ENCODE assay signal across 8 cellular contexts in genomic region chr2:61993422-61994024, GRCh38.
A peak's percentile ranks its signal among the peaks of the same experiment; 100 is the strongest.
DNase-seq lines count a peak whose midpoint lies in the region; ATAC-seq and TF ChIP-seq lines count a peak whose summit lies in the region.

No MANE protein-coding gene starts in this region.

- DNase-seq in NCI-H2107 treated with DMSO at 0.1 percent for 48 hours (lab: John Stamatoyannopoulos, UW; ENCODE audit: unreplicated experiment) (peak; percentile 83), NCI-H2107 (lab: John Stamatoyannopoulos, UW) (no peak), colonic mucosa (peak; percentile 25), lung (ENCODE audit: low spot score) (no peak), GM19238 (ENCODE audit: insufficient read length, low spot score) (no peak)

- no peak overlapping the region for H3K4me2 ChIP-seq in OCI-LY3 (ENCODE audit: low read length)

- H3K9me3 ChIP-seq in OCI-LY3 (ENCODE audit: insufficient read depth, low read length) (no peaks in the 10 kb centered on the region), colonic mucosa (no peaks in the 10 kb centered on the region), lung (ENCODE audit: control insufficient read depth in 2 of 2, insufficient read depth in 1 of 2, low read length in 1 of 2) (no peaks in the 10 kb centered on the region)

- peaks cover 23% of the 10 kb centered on the region for H3K4me1 ChIP-seq in OCI-LY3 (ENCODE audit: low read length)
- H3K4me1 ChIP-seq in colonic mucosa: no peaks in the 10 kb centered on the region
- H3K4me1 ChIP-seq in lung (ENCODE audit: control insufficient read depth in 2 of 2, insufficient read depth in 2 of 2, low read length in 2 of 2): peaks cover 1 to 5% of the 10 kb centered on the region in 2 donors

- H3K79me2 ChIP-seq in OCI-LY3 (ENCODE audit: low read length): no peaks in the 10 kb centered on the region

- H3K27me3 ChIP-seq in OCI-LY3 (ENCODE audit: low read depth, low read length): no peaks in the 10 kb centered on the region
- no peaks in the 10 kb centered on the region for H3K27me3 ChIP-seq in colonic mucosa
- no peaks in the 10 kb centered on the region for H3K27me3 ChIP-seq in lung (ENCODE audit: control insufficient read depth, insufficient read depth)

- H3K4me3 ChIP-seq in OCI-LY3 (ENCODE audit: low read length): no peak overlapping the region
- H3K4me3 ChIP-seq in colonic mucosa: no peak overlapping the region
- no peak overlapping the region for H3K4me3 ChIP-seq in lung

- ATAC-seq in HG03469 (IDR thresholded peaks at IDR 0.05; ENCODE audit: unreplicated experiment) (peak; percentile 44), lung (ENCODE audit: insufficient read depth, low FRiP score) (no peak), GM19023 (IDR thresholded peaks at IDR 0.05; ENCODE audit: unreplicated experiment) (no peak)

- H3K36me3 ChIP-seq in OCI-LY3 (replicated peaks; ENCODE audit: low read depth, low read length) (no peaks in the 10 kb centered on the region), colonic mucosa (no peaks in the 10 kb centered on the region), lung (ENCODE audit: control insufficient read depth in 2 of 2, insufficient read depth in 2 of 2, low read length in 2 of 2) (no peaks in the 10 kb centered on the region)

- WGBS in lung, 2 donors: 52 to 67% methylated on average over 3 of the region's 3 CpGs

- H3K9ac ChIP-seq in OCI-LY3 (ENCODE audit: low read length) (no peak overlapping the region), colonic mucosa (ENCODE audit: low read depth in 2 of 2, low read length in 2 of 2) (no peak overlapping the region)

- no peak overlapping the region for H3K27ac ChIP-seq in OCI-LY3 (ENCODE audit: low read length)
- no peak overlapping the region for H3K27ac ChIP-seq in colonic mucosa
- H3K27ac ChIP-seq in lung (ENCODE audit: low read depth in 1 of 2, low read length in 1 of 2): no peak overlapping the region

- H2AFZ ChIP-seq in OCI-LY3 (ENCODE audit: low read depth, low read length): no peak overlapping the region

- intact Hi-C loops in colonic mucosa (cut with DNase I): loop anchor here (5.0 to 10.0 kb wide), 3 partner anchors 79 to 419 kb away; partner anchors contain the start of gene B3GNT2

- no peaks in the 10 kb centered on the region for H4K20me1 ChIP-seq in OCI-LY3 (ENCODE audit: insufficient read depth, low read length)

- TF ChIP-seq CTCF in OCI-LY3 (IDR thresholded peaks at IDR 0.05; ENCODE audit: low read depth, low read length) (peak; percentile 92), colonic mucosa (IDR thresholded peaks at IDR 0.05) (peak; percentile 54), lung (IDR thresholded peaks at IDR 0.05; ENCODE audit: control extremely low read depth, extremely low read depth) (peak; percentile 29)

Comparison
In these comparisons a context has a peak if more than half of its experiments do, and no peak if none do; other contexts are left out.
1. DNase-seq: peak in NCI-H2107 treated with DMSO at 0.1 percent for 48 hours (single experiment) and colonic mucosa (single experiment); none in NCI-H2107 (single experiment), lung (single experiment) and GM19238 (single experiment).
2. CTCF ChIP-seq: peak in every context shown above with its lines; median percentile 92 in OCI-LY3; 54 in colonic mucosa; 29 in lung.